ENCODE assay signal across 13 cellular contexts in genomic region chr19:6465006-6465405, GRCh38. TPM values are rescaled to one million over a fixed set of nuclear protein-coding genes. Genes with fewer than 3 reads are reported as not detected.
DNase-seq lines count a peak whose midpoint lies in the region; ATAC-seq and TF ChIP-seq lines count a peak whose summit lies in the region.
"Had no signal": no experiment of that assay in that cellular context is flagged by ENCODE, and none has a peak within 500 bp of the region (broad histone marks: within the 10 kb centered on the region; RNA-seq: fewer than 3 reads in every experiment).

No MANE protein-coding gene starts in this region.

- H3K9me3 ChIP-seq in MM.1S (replicated peaks; ENCODE audit: insufficient read depth, low read length) (no peaks in the 10 kb centered on the region), esophagus squamous epithelium (no peaks in the 10 kb centered on the region)
- H3K9me3 ChIP-seq: heart left ventricle had no signal

- H3F3A ChIP-seq in MM.1S (ENCODE audit: insufficient read depth, low read length), result peaks cover 10% of the 10 kb centered on the region

- H3K27me3 Mint-ChIP-seq in naive B cell, result peaks cover 0 to 13% (median 12%) of the 10 kb centered on the region in 3 donors

- peaks cover 5% of the 10 kb centered on the region; the same call in 1 of the 2 replicates for H3K79me2 ChIP-seq in MM.1S (ENCODE audit: low read length)

- WGBS in esophagus squamous epithelium, 2 donors, result 19 to 80% methylated on average over 1 to 9 of the region's 9 CpGs

- H4K20me1 ChIP-seq in MM.1S (ENCODE audit: insufficient read depth, low read length), result no peaks in the 10 kb centered on the region

- no peaks in the 10 kb centered on the region for H3K9me2 ChIP-seq in MM.1S (replicated peaks; ENCODE audit: insufficient read depth, low read length)

- peaks cover 0 to 16% of the 10 kb centered on the region in 2 donors for H3K36me3 Mint-ChIP-seq in naive B cell

- H3K27me3 ChIP-seq in MM.1S (replicated peaks; ENCODE audit: insufficient read depth, low read length), result no peaks in the 10 kb centered on the region
- peaks cover 0 to 26% (median 0%) of the 10 kb centered on the region in 4 donors for H3K27me3 ChIP-seq in esophagus squamous epithelium

- intact Hi-C loops in esophagus squamous epithelium (cut with DNase I), result no loop called here

- H3K4me1 Mint-ChIP-seq in naive B cell, result peaks cover 19 to 23% (median 19%) of the 10 kb centered on the region in 3 donors

- peak overlapping the region in 2 of 6 donors; percentile 48 to 74 for H3K27ac Mint-ChIP-seq in naive B cell
- H3K27ac Mint-ChIP-seq: activated T-helper 1 cell treated with anti-CD3 and anti-CD28 coated beads, Interleukin-12 subunit alpha, Interleukin-12 subunit beta, Interleukin-2, Interleukin-4 antibody, amounts not matched to agents 30 ng/mL and 10 ng/mL and 1 ng/mL, durations not matched to agents 14 hours and 24 hours and 36 hours had no signal

- peak; percentile 12 for DNase-seq in AG08396 (ENCODE audit: low spot score)
- no peak for DNase-seq in MM.1S
- no peak for DNase-seq in esophagus squamous epithelium (lab: John Stamatoyannopoulos, UW)
- DNase-seq in naive B cell, result no peak
- no peak for DNase-seq in HCEC 1CT
- DNase-seq in stimulated activated CD8-positive, alpha-beta memory T cell treated with anti-CD3 and anti-CD28 coated beads, Interleukin-4, amount 100 ng/mL, for 48 hours, result no peak
- DNase-seq: AML-193, heart left ventricle, NCI-H1436 treated with DMSO at 0.1 percent for 48 hours, nucleus accumbens had no signal

- H3K27ac ChIP-seq in MM.1S (ENCODE audit: low read length), result no peak overlapping the region
- peak overlapping the region in 3 of 4 donors; percentile 84 to 94 (median 91) for H3K27ac ChIP-seq in esophagus squamous epithelium
- H3K27ac ChIP-seq: heart left ventricle had no signal

- H2AFZ ChIP-seq in MM.1S (ENCODE audit: low read length), result no peak overlapping the region

- TF ChIP-seq CTCF in MM.1S (IDR thresholded peaks at IDR 0.05; ENCODE audit: low read length) (no peak), esophagus squamous epithelium (IDR thresholded peaks at IDR 0.05) (no peak)

- no peaks in the 10 kb centered on the region for H3K9me3 Mint-ChIP-seq in naive B cell
- H3K9me3 Mint-ChIP-seq: activated T-helper 1 cell treated with anti-CD3 and anti-CD28 coated beads, Interleukin-12 subunit alpha, Interleukin-12 subunit beta, Interleukin-2, Interleukin-4 antibody, amounts not matched to agents 30 ng/mL and 10 ng/mL and 1 ng/mL, durations not matched to agents 14 hours and 24 hours and 36 hours had no signal

- H3K4me3 ChIP-seq in MM.1S (ENCODE audit: low read length) (peak overlapping the region; percentile 72; the same call in 1 of the 2 replicates), esophagus squamous epithelium (peak overlapping the region; percentile 69 to 75 (median 73))

- H3K4me2 ChIP-seq in MM.1S (ENCODE audit: low read depth, low read length), result peak overlapping the region; percentile 71; the same call in 1 of the 2 replicates

- H3K36me3 ChIP-seq in MM.1S (replicated peaks; ENCODE audit: insufficient read depth, low read length) (no peaks in the 10 kb centered on the region), esophagus squamous epithelium (peaks cover 0 to 35% (median 0%) of the 10 kb centered on the region in 3 donors)
- H3K36me3 ChIP-seq: heart left ventricle had no signal

- ATAC-seq in naive B cell (ENCODE audit: low read depth in 2 of 2), result no peak
- ATAC-seq in HG02981 (IDR thresholded peaks at IDR 0.05; ENCODE audit: unreplicated experiment), result no peak
- no peak for ATAC-seq in HG03378 (IDR thresholded peaks at IDR 0.05; ENCODE audit: unreplicated experiment)
- ATAC-seq: heart left ventricle had no signal

- TF ChIP-seq POLR2A in esophagus squamous epithelium (IDR thresholded peaks at IDR 0.05), result no peak

- peak overlapping the region in 7 of 8 donors; percentile 1 to 64 (median 53) for H3K4me3 Mint-ChIP-seq in naive B cell
- H3K4me3 Mint-ChIP-seq: activated T-helper 1 cell treated with anti-CD3 and anti-CD28 coated beads, Interleukin-12 subunit alpha, Interleukin-12 subunit beta, Interleukin-2, Interleukin-4 antibody, amounts not matched to agents 30 ng/mL and 10 ng/mL and 1 ng/mL, durations not matched to agents 14 hours and 24 hours and 36 hours had no signal

- no peak overlapping the region for H3K9ac ChIP-seq in MM.1S (ENCODE audit: low read length)

- no peaks in the 10 kb centered on the region for H3K4me1 ChIP-seq in MM.1S (ENCODE audit: low read length)
- H3K4me1 ChIP-seq in esophagus squamous epithelium, result peaks cover 0 to 49% (median 10%) of the 10 kb centered on the region in 3 donors

RNA-seq across cellular contexts. Expression of gene CRB3, which starts 0.9 kb away (rescaled TPM):
- total RNA-seq in esophagus squamous epithelium, result 10 to 100 TPM; 42.9 to 61.9 (median 56.2) TPM
- 1 to 10 TPM in 1 of 6 donors, under 1 TPM in 1, not detected in 4; 0.88 to 1.6 TPM for polyA plus RNA-seq in naive B cell (ENCODE audit: low read depth in 6 of 6)

RNA-seq across cellular contexts. Expression of gene SLC25A23, which starts 5.4 kb away (rescaled TPM):
- total RNA-seq in esophagus squamous epithelium, result 10 to 100 TPM; 41.5 to 95.9 (median 64.0) TPM
- 1 to 10 TPM; 1.4 to 5.0 (median 3.2) TPM for polyA plus RNA-seq in naive B cell (ENCODE audit: low read depth in 6 of 6)

RNA-seq across cellular contexts. Expression of gene DENND1C, which starts 16.6 kb away (rescaled TPM):
- total RNA-seq in esophagus squamous epithelium, result 1 to 10 TPM in 2 of 4 donors, under 1 TPM in 2; 0.62 to 4.2 (median 1.2) TPM
- 10 to 100 TPM; 36.5 to 72.3 (median 39.3) TPM for polyA plus RNA-seq in naive B cell (ENCODE audit: low read depth in 6 of 6)

RNA-seq across cellular contexts. Expression of gene SLC25A41, which starts 31.4 kb away (rescaled TPM):
- total RNA-seq in esophagus squamous epithelium, result under 1 TPM in 1 of 4 donors, not detected in 3; 0.38 TPM
- not detected for polyA plus RNA-seq in naive B cell (ENCODE audit: low read depth in 6 of 6)

RNA-seq across cellular contexts. Expression of gene TUBB4A, which starts 37.1 kb away (rescaled TPM):
- total RNA-seq in esophagus squamous epithelium, result 1 to 10 TPM in 1 of 4 donors, not detected in 3; 7.8 TPM
- polyA plus RNA-seq in naive B cell (ENCODE audit: low read depth in 6 of 6), result 1 to 10 TPM in 5 of 6 donors, under 1 TPM in 1; 0.89 to 5.9 (median 2.3) TPM
